ENCODE assay signal across 9 cellular contexts in the genomic region with DNA sequence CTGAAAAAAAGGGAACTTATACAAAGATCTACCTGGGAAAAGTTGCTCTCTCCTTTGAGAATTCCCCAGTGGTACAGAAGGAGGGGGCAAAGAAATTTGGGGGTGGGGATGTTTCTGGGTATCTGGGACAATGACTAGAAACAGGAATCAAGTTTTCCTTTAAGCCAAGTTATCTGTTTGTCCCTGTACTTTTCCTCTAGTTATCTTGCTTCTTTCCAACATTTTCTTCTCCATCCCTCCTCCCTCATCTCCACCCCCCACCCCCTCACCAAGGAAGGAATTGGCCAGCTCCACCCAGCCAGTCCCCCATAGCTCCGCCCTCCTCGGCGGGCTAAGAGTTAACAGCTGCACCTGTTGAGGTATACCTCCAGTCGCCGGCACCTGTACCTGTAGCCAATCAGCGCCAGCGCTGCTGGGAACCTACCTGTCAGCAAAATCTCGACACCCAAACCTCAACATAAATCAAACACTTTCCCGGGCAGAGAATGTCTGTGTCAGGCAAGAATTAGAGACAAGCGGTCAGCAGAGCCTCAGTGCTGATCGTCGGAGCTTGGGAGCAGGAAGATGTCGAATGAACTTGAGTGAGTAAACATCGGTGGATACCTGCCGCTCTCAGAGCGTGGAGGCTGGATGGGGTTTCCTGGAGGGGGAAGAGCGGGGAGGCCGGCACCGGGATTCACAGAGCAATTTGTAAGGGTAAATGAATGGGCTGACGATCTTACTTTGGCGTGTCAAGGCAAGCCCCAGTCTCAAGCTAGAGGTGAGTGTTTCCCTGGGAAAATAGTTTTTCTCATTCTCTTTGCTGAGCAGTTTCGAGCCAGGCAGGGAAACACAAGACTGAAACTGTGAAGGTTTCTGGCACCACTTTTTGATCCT. TPM values are rescaled to one million over a fixed set of nuclear protein-coding genes. Genes with fewer than 3 reads are reported as not detected.
A peak's percentile ranks its signal among the peaks of the same experiment; 100 is the strongest.
DNase-seq lines count a peak whose midpoint lies in the region; ATAC-seq and TF ChIP-seq lines count a peak whose summit lies in the region.
"Had no signal": no experiment of that assay in that cellular context is flagged by ENCODE, and none has a peak within 500 bp of the region (broad histone marks: within the 10 kb centered on the region; RNA-seq: fewer than 3 reads in every experiment).

A gene (plus strand): TSS at position 370 of the 876 bp plus-strand sequence. CDS start 195 bp downstream, at position 565.

- H3K27ac Mint-ChIP-seq in progenitor cell of endocrine pancreas: peak within 1 kb of the TSS; percentile 82
- H3K27ac Mint-ChIP-seq in HFFc6: no peak within 1 kb of the TSS
- no peak within 1 kb of the TSS for H3K27ac Mint-ChIP-seq in endothelial cell (ENCODE audit: unreplicated experiment)

- no peak for DNase-seq in HEK293T (ENCODE audit: extremely low spot score)
- peak; percentile 30 for DNase-seq in NCI-H748 treated with DMSO at 0.1 percent for 48 hours (lab: John Stamatoyannopoulos, UW)
- DNase-seq in epithelial cell of esophagus (ENCODE audit: low read depth): peak; percentile 98
- DNase-seq in progenitor cell of endocrine pancreas (ENCODE audit: low spot score, unreplicated experiment): peak; percentile 39
- no peak for DNase-seq in HFFc6
- DNase-seq in globus pallidus (ENCODE audit: low spot score): no peak
- DNase-seq in endothelial cell (ENCODE audit: low spot score): no peak
- DNase-seq: stimulated activated CD8-positive, alpha-beta memory T cell treated with anti-CD3 and anti-CD28 coated beads, Interleukin-4, amount 100 ng/mL, for 48 hours had no signal

- POLR2A ChIA-PET in HEK293T (lab: Yijun Ruan, JAX): no interaction called here

- H3K9me3 Mint-ChIP-seq in progenitor cell of endocrine pancreas (ENCODE audit: low read depth) (no peaks in the 10 kb centered on the region), HFFc6 (no peaks in the 10 kb centered on the region), endothelial cell (ENCODE audit: unreplicated experiment) (no peaks in the 10 kb centered on the region)

- H3K36me3 Mint-ChIP-seq in progenitor cell of endocrine pancreas (ENCODE audit: insufficient read depth): no peaks in the 10 kb centered on the region
- H3K36me3 Mint-ChIP-seq in HFFc6 (ENCODE audit: low read depth): no peaks in the 10 kb centered on the region
- no peaks in the 10 kb centered on the region for H3K36me3 Mint-ChIP-seq in endothelial cell (ENCODE audit: low read depth, unreplicated experiment)

- H3K4me3 Mint-ChIP-seq in progenitor cell of endocrine pancreas (ENCODE audit: low read depth) (peak within 1 kb of the TSS; percentile 74), HFFc6 (no peak within 1 kb of the TSS), endothelial cell (ENCODE audit: unreplicated experiment) (no peak within 1 kb of the TSS)

- CTCF ChIA-PET in HEK293T (lab: Yijun Ruan, JAX): interaction anchor here (0.8 kb wide), 1 partner anchor 54 kb away, joined by 3 read pairs; no protein-coding TSS in a partner anchor

- H3K4me1 Mint-ChIP-seq in progenitor cell of endocrine pancreas (ENCODE audit: low read depth): peaks cover 25% of the 10 kb centered on the region
- peaks cover 38% of the 10 kb centered on the region for H3K4me1 Mint-ChIP-seq in HFFc6 (ENCODE audit: low read depth)
- H3K4me1 Mint-ChIP-seq in endothelial cell (ENCODE audit: unreplicated experiment): peaks cover 21% of the 10 kb centered on the region

- H3K27me3 Mint-ChIP-seq in progenitor cell of endocrine pancreas (peaks cover 32% of the 10 kb centered on the region), HFFc6 (ENCODE audit: insufficient read depth) (peaks cover 42% of the 10 kb centered on the region), endothelial cell (ENCODE audit: unreplicated experiment) (peaks cover 8% of the 10 kb centered on the region)

- TF ChIP-seq CTCF in epithelial cell of esophagus (IDR thresholded peaks at IDR 0.05; ENCODE audit: insufficient read depth, low read depth, low read length, missing control alignments) (no peak), progenitor cell of endocrine pancreas (IDR thresholded peaks at IDR 0.05; ENCODE audit: unreplicated experiment) (no peak), HFFc6 (IDR thresholded peaks at IDR 0.05) (no peak), endothelial cell (IDR thresholded peaks at IDR 0.05; ENCODE audit: unreplicated experiment) (no peak)

- peak within 1 kb of the TSS; percentile 92 for H3K4me3 ChIP-seq in epithelial cell of esophagus (ENCODE audit: low read length)

- no peak for ATAC-seq in HG02798 (IDR thresholded peaks at IDR 0.05; ENCODE audit: poor library complexity, unreplicated experiment)

TF ChIP-seq in HEK293T, 16 proteins besides CTCF, POLR2A, EP300 and RAD21:
- TF ChIP-seq NFRKB (IDR thresholded peaks at IDR 0.05) (no peak), FOXA1 (IDR thresholded peaks at IDR 0.05) (no peak), ARNT (IDR thresholded peaks at IDR 0.05) (no peak)
- TF ChIP-seq, protein P1, sequence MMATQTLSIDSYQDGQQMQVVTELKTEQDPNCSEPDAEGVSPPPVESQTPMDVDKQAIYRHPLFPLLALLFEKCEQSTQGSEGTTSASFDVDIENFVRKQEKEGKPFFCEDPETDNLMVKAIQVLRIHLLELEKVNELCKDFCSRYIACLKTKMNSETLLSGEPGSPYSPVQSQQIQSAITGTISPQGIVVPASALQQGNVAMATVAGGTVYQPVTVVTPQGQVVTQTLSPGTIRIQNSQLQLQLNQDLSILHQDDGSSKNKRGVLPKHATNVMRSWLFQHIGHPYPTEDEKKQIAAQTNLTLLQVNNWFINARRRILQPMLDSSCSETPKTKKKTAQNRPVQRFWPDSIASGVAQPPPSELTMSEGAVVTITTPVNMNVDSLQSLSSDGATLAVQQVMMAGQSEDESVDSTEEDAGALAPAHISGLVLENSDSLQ (IDR thresholded peaks at IDR 0.05): peak; percentile 63

RNA-seq across cellular contexts. Expression of the gene that starts here (rescaled TPM):
- 4.9 and 5.7 TPM in 2 replicates for total RNA-seq in progenitor cell of endocrine pancreas
- total RNA-seq in HFFc6 (2021; fragmentation: NEBNext Ultra II Directional; extraction: Animal tissue kit (Norgen Biotek cat#: 25700)): not detected
- total RNA-seq in endothelial cell (ENCODE audit: unreplicated experiment): 2.1 TPM

Comparison
In these comparisons a context has a peak if more than half of its experiments do, and no peak if none do; other contexts are left out.
1. DNase-seq: peak in NCI-H748 treated with DMSO at 0.1 percent for 48 hours (single experiment), epithelial cell of esophagus (single experiment) and progenitor cell of endocrine pancreas (single experiment); none in HEK293T (single experiment), HFFc6 (single experiment), globus pallidus (single experiment) and endothelial cell (single experiment).